In the genomic region with DNA sequence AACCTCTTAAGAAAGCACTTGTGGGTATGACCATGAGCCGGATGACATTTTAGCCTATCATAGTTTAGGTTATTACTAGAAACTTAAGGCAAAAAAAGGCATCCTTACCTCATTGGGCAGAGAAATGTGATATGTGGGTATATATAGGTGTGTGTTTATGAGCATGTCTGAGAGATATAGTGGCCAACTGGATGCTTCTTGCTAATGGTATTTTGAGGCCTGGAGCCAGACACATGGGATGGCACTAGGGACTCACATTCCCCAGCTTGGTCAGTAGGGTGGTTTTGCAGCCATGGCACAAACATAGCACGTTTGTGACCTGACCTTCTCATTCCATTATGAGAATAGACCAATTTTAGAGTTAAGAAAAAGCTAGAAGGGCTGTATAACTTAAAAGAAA, we compare ENCODE assay signal across 5 cellular contexts.
"Had no signal": no experiment of that assay in that cellular context is flagged by ENCODE, and none has a peak within 500 bp of the region (broad histone marks: within the 10 kb centered on the region; RNA-seq: fewer than 3 reads in every experiment).

No MANE protein-coding gene starts in this region.

- H3K4me2 ChIP-seq: GM23338 had no signal

- DNase-seq: H9, HCEC 1CT, IMR-90 had no signal

- H3K4me3 ChIP-seq: GM23338, K562 had no signal

- H3K9me3 Mint-ChIP-seq: GM23338, H9 had no signal

- H3K27ac Mint-ChIP-seq: GM23338, H9 had no signal

- H2AFZ ChIP-seq: GM23338 had no signal

- H3K4me1 Mint-ChIP-seq: GM23338, H9 had no signal

- H3K4me3 Mint-ChIP-seq: GM23338, H9 had no signal

- ATAC-seq: GM23338, K562 had no signal
